In the genomic region with DNA sequence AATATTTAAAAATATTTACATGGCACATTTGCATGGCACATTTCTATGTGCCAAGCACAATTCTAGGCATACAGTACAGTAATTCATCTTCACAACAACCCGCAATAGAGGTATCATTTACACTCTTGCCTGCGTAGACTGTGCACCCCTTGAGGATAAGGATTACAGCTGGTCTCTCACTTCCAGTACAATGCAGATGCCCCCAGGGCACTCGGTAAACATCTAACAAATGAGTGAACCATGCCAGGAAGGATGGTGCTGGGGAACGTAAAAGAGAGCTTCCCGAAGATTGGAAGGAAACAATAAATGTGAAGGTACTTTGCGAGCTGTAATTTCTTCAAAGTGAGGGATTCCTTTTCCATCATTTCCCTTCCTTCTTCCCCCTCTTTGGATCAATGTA, we compare ENCODE assay signal across 8 cellular contexts. TPM values are rescaled to one million over a fixed set of nuclear protein-coding genes. Genes with fewer than 3 reads are reported as not detected.
DNase-seq lines count a peak whose midpoint lies in the region; ATAC-seq and TF ChIP-seq lines count a peak whose summit lies in the region.

No MANE protein-coding gene starts in this region.

- H3K36me3 Mint-ChIP-seq in endothelial cell (ENCODE audit: low read depth, unreplicated experiment): peaks cover 23% of the 10 kb centered on the region

- H3K4me1 ChIP-seq in OCI-LY1 (ENCODE audit: insufficient read depth, low read length, severe bottlenecking) (peaks cover 31% of the 10 kb centered on the region), mucosa of descending colon (ENCODE audit: low read depth) (peaks cover 19% of the 10 kb centered on the region)

- peak overlapping the region; percentile 91 for H3K4me2 ChIP-seq in OCI-LY1 (ENCODE audit: low read length)

- H3K27me3 ChIP-seq in GM06990 (replicated peaks; ENCODE audit: control insufficient read depth, insufficient read depth, low read length): no peaks in the 10 kb centered on the region
- no peaks in the 10 kb centered on the region for H3K27me3 ChIP-seq in OCI-LY1 (ENCODE audit: insufficient read depth, low read length)

- peaks cover 2% of the 10 kb centered on the region for H3K27me3 Mint-ChIP-seq in endothelial cell (ENCODE audit: unreplicated experiment)

- no peaks in the 10 kb centered on the region for H3K9me2 ChIP-seq in OCI-LY1 (ENCODE audit: low read depth, low read length)

- intact Hi-C loops in mucosa of descending colon (cut with DNase I, micrococcal nuclease): no loop called here

- H3K79me2 ChIP-seq in OCI-LY1 (ENCODE audit: insufficient read depth, low read length): peaks cover 31% of the 10 kb centered on the region

- H4K20me1 ChIP-seq in OCI-LY1 (ENCODE audit: insufficient read depth, low read length): no peaks in the 10 kb centered on the region

- H3K27ac Mint-ChIP-seq in endothelial cell (ENCODE audit: unreplicated experiment): peak overlapping the region; percentile 77

- ATAC-seq in GM18519 (IDR thresholded peaks at IDR 0.05; ENCODE audit: low FRiP score, unreplicated experiment): no peak
- no peak for ATAC-seq in HG03460 (IDR thresholded peaks at IDR 0.05; ENCODE audit: unreplicated experiment)
- ATAC-seq in mucosa of descending colon: no peak

- no peaks in the 10 kb centered on the region for H3K9me3 Mint-ChIP-seq in endothelial cell (ENCODE audit: unreplicated experiment)

- H3K4me3 ChIP-seq in GM06990 (replicated peaks; ENCODE audit: low read depth, low read length) (peak overlapping the region; percentile 93), OCI-LY1 (ENCODE audit: low read depth, low read length, poor library complexity, severe bottlenecking) (peak overlapping the region; percentile 89), retinal pigment epithelial cell (ENCODE audit: low read length) (peak overlapping the region; percentile 93), mucosa of descending colon (no peak overlapping the region)

- H3K36me3 ChIP-seq in GM06990 (ENCODE audit: control insufficient read depth, insufficient read depth, low read length) (peaks cover 24% of the 10 kb centered on the region), OCI-LY1 (ENCODE audit: insufficient read depth, low read length) (peaks cover 49% of the 10 kb centered on the region), mucosa of descending colon (ENCODE audit: low read depth) (peaks cover 5% of the 10 kb centered on the region)

- peak overlapping the region; percentile 95 for H3K9ac ChIP-seq in OCI-LY1 (ENCODE audit: low read length)

- no peaks in the 10 kb centered on the region for H3K9me3 ChIP-seq in OCI-LY1 (ENCODE audit: low read length)
- H3K9me3 ChIP-seq in mucosa of descending colon: no peaks in the 10 kb centered on the region

- DNase-seq in GM06990 (ENCODE audit: extremely low read depth, insufficient read length): no peak
- no peak for DNase-seq in endothelial cell (ENCODE audit: low spot score)
- no peak for DNase-seq in retinal pigment epithelial cell (ENCODE audit: low read depth)
- DNase-seq in T1000 (lab: John Stamatoyannopoulos, UW): no peak
- no peak for DNase-seq in mucosa of descending colon

- H3F3A ChIP-seq in OCI-LY1 (ENCODE audit: insufficient read depth, low read length): no peaks in the 10 kb centered on the region

- peak overlapping the region; percentile 55 for H3K27ac ChIP-seq in OCI-LY1 (ENCODE audit: low read depth, low read length, poor library complexity, severe bottlenecking)

- TF ChIP-seq CTCF in GM06990 (IDR thresholded peaks at IDR 0.05; ENCODE audit: insufficient read depth, low read length, poor library complexity, severe bottlenecking) (no peak), OCI-LY1 (IDR thresholded peaks at IDR 0.05; ENCODE audit: low read length) (no peak), endothelial cell (IDR thresholded peaks at IDR 0.05; ENCODE audit: unreplicated experiment) (no peak), retinal pigment epithelial cell (conservative IDR thresholded peaks at IDR 0.05; ENCODE audit: low read depth, low read length) (no peak), mucosa of descending colon (IDR thresholded peaks at IDR 0.05) (no peak)

- H3K4me3 Mint-ChIP-seq in endothelial cell (ENCODE audit: unreplicated experiment): peak overlapping the region; percentile 89

- no peak overlapping the region for H2AFZ ChIP-seq in OCI-LY1 (ENCODE audit: low read length)

- peaks cover 29% of the 10 kb centered on the region for H3K4me1 Mint-ChIP-seq in endothelial cell (ENCODE audit: unreplicated experiment)

RNA-seq across cellular contexts. Expression of gene PRPF19, which starts 1.3 kb away (rescaled TPM):
- total RNA-seq in endothelial cell (ENCODE audit: unreplicated experiment) (163 TPM), mucosa of descending colon (10 to 100 TPM; 61.1 to 74.1 (median 64.6) TPM)

RNA-seq across cellular contexts. Expression of gene TMEM109, which starts 8.9 kb away (rescaled TPM):
- total RNA-seq in endothelial cell (ENCODE audit: unreplicated experiment) (95.1 TPM), mucosa of descending colon (10 to 100 TPM; 35.8 to 95.2 (median 46.6) TPM)

RNA-seq across cellular contexts. Expression of gene TMEM132A, which starts 19.2 kb away (rescaled TPM):
- 164 TPM for total RNA-seq in endothelial cell (ENCODE audit: unreplicated experiment)
- 10 to 100 TPM in 1 of 3 donors, 1 to 10 TPM in 2; 3.9 to 11.8 (median 8.5) TPM for total RNA-seq in mucosa of descending colon

RNA-seq across cellular contexts. Expression of gene ZP1, which starts 37.7 kb away (rescaled TPM):
- total RNA-seq in endothelial cell (ENCODE audit: unreplicated experiment) (not detected), mucosa of descending colon (under 1 TPM in 2 of 3 donors, not detected in 1; 0.23 to 0.41 TPM)

RNA-seq across cellular contexts. Expression of gene SLC15A3, which starts 46.9 kb away (rescaled TPM):
- total RNA-seq in endothelial cell (ENCODE audit: unreplicated experiment) (0.62 TPM), mucosa of descending colon (10 to 100 TPM in 2 of 3 donors, 1 to 10 TPM in 1; 6.2 to 36.8 (median 18.4) TPM)

Comparison
In these comparisons a context has a peak if more than half of its experiments do, and no peak if none do; other contexts are left out.
1. RNA of gene TMEM132A, which starts 19.2 kb away (total RNA-seq): 164 TPM in endothelial cell (single experiment); 3.9 to 11.8 TPM in mucosa of descending colon; every median in the first group is over 10 times any median in the second.